In genomic region chr7:146690987-146691386, GRCh38 we compare ENCODE assay signal across 29 cellular contexts.
"Had no signal": no experiment of that assay in that cellular context is flagged by ENCODE, and none has a peak within 500 bp of the region (broad histone marks: within the 10 kb centered on the region; RNA-seq: fewer than 3 reads in every experiment).

No MANE protein-coding gene starts in this region.

- H3K9me3 ChIP-seq: ascending aorta had no signal

- DNase-seq: activated B cell treated with CpG ODN at 0.5 μM for 24 hours; activated CD4-positive, alpha-beta memory T cell treated with anti-CD3 and anti-CD28 coated beads for 36 hours; activated CD4-positive, alpha-beta T cell treated with anti-CD3 and anti-CD28 coated beads for 4 hours; activated CD4-positive, alpha-beta T cell treated with anti-CD3 and anti-CD28 coated beads, Interleukin-2, amount 10 ng/mL, durations not matched to agents 24 days and 14 days; activated CD4-positive, alpha-beta T cell treated with anti-CD3 and anti-CD28 coated beads, Interleukin-2, amount 50 U/mL, for 1 hour; activated CD4-positive, alpha-beta T cell treated with anti-CD3 and anti-CD28 coated beads, Interleukin-2, amount 50 U/mL, for 4 hours; activated CD4-positive, CD25-positive, alpha-beta regulatory T cell treated with anti-CD3 and anti-CD28 coated beads, Interleukin-2, amount 50 U/mL, for 72 hours; activated CD8-positive, alpha-beta memory T cell treated with anti-CD3 and anti-CD28 coated beads, Interleukin-2, amount 50 U/mL, for 4 hours; activated CD8-positive, alpha-beta T cell treated with anti-CD3 and anti-CD28 coated beads for 36 hours; activated effector memory CD4-positive, alpha-beta T cell treated with anti-CD3 and anti-CD28 coated beads, Interleukin-2, amount 50 U/mL, for 16 hours; activated naive CD4-positive, alpha-beta T cell treated with anti-CD3 and anti-CD28 coated beads, Interleukin-2, amount 10 ng/mL, durations not matched to agents 7 days and 5 days; activated naive CD4-positive, alpha-beta T cell treated with Interleukin-2 at 50 U/mL for 16 hours; activated naive CD8-positive, alpha-beta T cell treated with anti-CD3 and anti-CD28 coated beads, Interleukin-2, amount 10 ng/mL, durations not matched to agents 7 days and 5 days; activated naive CD8-positive, alpha-beta T cell treated with anti-CD3 and anti-CD28 coated beads, Interleukin-2, amount 50 U/mL, for 24 hours; activated T-cell treated with anti-CD3 and anti-CD28 coated beads for 4 hours; activated T-cell treated with anti-CD3 and anti-CD28 coated beads, Interleukin-2, amount 50 U/mL, for 1 hour; activated T-cell treated with anti-CD3 and anti-CD28 coated beads, Interleukin-2, amount 50 U/mL, for 4 hours; activated T-cell treated with anti-CD3 and anti-CD28 coated beads, Interleukin-2, amount 50 U/mL, for 72 hours; amygdala; anterior cingulate cortex; caudate nucleus; T-helper 2 cell; T-helper 9 cell had no signal

- H3K4me1 ChIP-seq: ascending aorta had no signal

- FAIRE-seq: bronchial epithelial cell, TTC549 had no signal

- H3K36me3 ChIP-seq: ascending aorta, cardiac muscle cell had no signal

- H3K4me3 ChIP-seq: ascending aorta, cardiac muscle cell had no signal

- H3K27ac ChIP-seq: ascending aorta, cardiac muscle cell, VCaP had no signal

- ATAC-seq: activated CD8-positive, alpha-beta T cell treated with anti-CD3 and anti-CD28 coated beads for 36 hours; activated naive CD8-positive, alpha-beta T cell treated with anti-CD3 and anti-CD28 coated beads, Interleukin-2, amount 50 U/mL, for 24 hours; activated T-cell treated with anti-CD3 and anti-CD28 coated beads, Interleukin-2, amount 50 U/mL, for 4 hours; activated T-cell treated with anti-CD3 and anti-CD28 coated beads, Interleukin-2, amount 50 U/mL, for 72 hours; activated T-helper 17 cell treated with anti-CD3 and anti-CD28 coated beads, Interleukin-2, amount 50 U/mL, for 72 hours had no signal

- H3K27me3 ChIP-seq: ascending aorta, cardiac muscle cell had no signal
